17 cellular contexts compared by ENCODE assay signal in the genomic region with DNA sequence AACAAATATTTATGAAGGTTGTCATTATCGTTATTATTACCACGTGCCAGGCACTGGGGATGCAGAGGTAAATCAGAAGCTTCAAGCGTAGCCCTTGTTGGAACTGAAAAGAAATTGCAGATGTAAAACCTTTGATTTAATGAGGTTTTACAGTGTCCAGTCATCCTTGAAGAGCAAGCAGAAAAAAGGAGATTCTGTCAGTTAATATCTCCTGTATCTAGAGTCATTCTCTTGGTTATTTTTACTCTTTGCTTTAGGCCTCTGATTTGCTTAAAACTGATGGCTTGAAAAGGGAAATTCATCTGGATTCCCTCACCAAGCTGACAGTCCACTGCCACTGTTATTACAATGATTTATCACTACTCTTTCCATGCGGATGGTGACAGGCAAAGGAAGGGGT.
DNase-seq lines count a peak whose midpoint lies in the region; ATAC-seq, FAIRE-seq and TF ChIP-seq lines count a peak whose summit lies in the region.
"Had no signal": no experiment of that assay in that cellular context is flagged by ENCODE, and none has a peak within 500 bp of the region (broad histone marks: within the 10 kb centered on the region; RNA-seq: fewer than 3 reads in every experiment).

No MANE protein-coding gene starts in this region.

- peak overlapping the region in 8 of 11 experiments; percentile 8 to 52 (median 38); a peak in 12 of 22 replicates for H3K4me2 ChIP-seq in BLaER1 treated with 17β-estradiol and CSF1 and Interleukin-3, amounts not matched to agents 10 nM and 100 nM
- H3K4me2 ChIP-seq: A549 had no signal

- H3K4me3 ChIP-seq in BLaER1 treated with 17β-estradiol and CSF1 and Interleukin-3, amounts not matched to agents 10 nM and 100 nM, result no peak overlapping the region
- no peak overlapping the region for H3K4me3 ChIP-seq in bronchial epithelial cell (ENCODE audit: low read depth, low read length)
- H3K4me3 ChIP-seq: A549, HAP-1 had no signal

- H3K27me3 Mint-ChIP-seq in mesothelial cell of epicardium (ENCODE audit: low read depth), result no peaks in the 10 kb centered on the region

- no peak overlapping the region for H3K27ac ChIP-seq in BLaER1 treated with 17β-estradiol and CSF1 and Interleukin-3, amounts not matched to agents 10 nM and 100 nM
- H3K27ac ChIP-seq: A549 had no signal

- peaks cover 2 to 16% (median 13%) of the 10 kb centered on the region in 10 experiments; a peak in 15 of 20 replicates for H3K4me1 ChIP-seq in BLaER1 treated with 17β-estradiol and CSF1 and Interleukin-3, amounts not matched to agents 10 nM and 100 nM
- H3K4me1 ChIP-seq: A549, BE2C, Caco-2, HAP-1 had no signal

- H4K20me1 ChIP-seq in BLaER1 treated with 17β-estradiol and CSF1 and Interleukin-3, amounts not matched to agents 10 nM and 100 nM, result no peaks in the 10 kb centered on the region

- intact Hi-C loops in posterior vena cava (cut with DNase I), result no loop called here
- intact Hi-C loops in sciatic nerve (cut with DNase I), result no loop called here

- TF ChIP-seq CTCF in bronchial epithelial cell (IDR thresholded peaks at IDR 0.05; ENCODE audit: insufficient read depth, low read length, severe bottlenecking) (no peak), mesothelial cell of epicardium (IDR thresholded peaks at IDR 0.05; ENCODE audit: unreplicated experiment) (no peak)

- H3K9me3 ChIP-seq in BLaER1 treated with 17β-estradiol and CSF1 and Interleukin-3, amounts not matched to agents 10 nM and 100 nM (replicated peaks in 1 of 11), result no peaks in the 10 kb centered on the region
- H3K9me3 ChIP-seq: A549, BE2C, Caco-2, HAP-1 had no signal

- peak; percentile 18 for FAIRE-seq in bronchial epithelial cell (lab: Jason Lieb, UNC)
- FAIRE-seq: A549, GM19239, H1 had no signal

- DNase-seq in NCI-H526 (lab: John Stamatoyannopoulos, UW) (peak; percentile 96 to 99), bronchial epithelial cell (ENCODE audit: low read depth) (no peak), mesothelial cell of epicardium (ENCODE audit: low spot score in 2 of 2, unreplicated experiment in 2 of 2) (no peak), posterior vena cava (ENCODE audit: low spot score) (no peak), sciatic nerve (ENCODE audit: low spot score) (no peak)
- no peak for DNase-seq in activated CD4-positive, alpha-beta T cell treated with anti-CD3 and anti-CD28 coated beads for 1 hour
- DNase-seq: BE2C; Caco-2; CD8-positive, alpha-beta memory T cell; DND-41; GDM1; HFFc6 had no signal

- H3K27ac Mint-ChIP-seq in mesothelial cell of epicardium, result peak overlapping the region; percentile 57
- H3K27ac Mint-ChIP-seq: CD8-positive, alpha-beta memory T cell; HFFc6 had no signal

- H3K36me3 Mint-ChIP-seq in mesothelial cell of epicardium, result no peaks in the 10 kb centered on the region
- H3K36me3 Mint-ChIP-seq: CD8-positive, alpha-beta memory T cell had no signal

- H3K27me3 ChIP-seq in BLaER1 treated with 17β-estradiol and CSF1 and Interleukin-3, amounts not matched to agents 10 nM and 100 nM, result no peaks in the 10 kb centered on the region
- H3K27me3 ChIP-seq in bronchial epithelial cell (ENCODE audit: control insufficient read depth, insufficient read depth, low read length), result no peaks in the 10 kb centered on the region
- H3K27me3 ChIP-seq: BE2C had no signal

- no peaks in the 10 kb centered on the region for H3K36me3 ChIP-seq in BLaER1 treated with 17β-estradiol and CSF1 and Interleukin-3, amounts not matched to agents 10 nM and 100 nM
- no peaks in the 10 kb centered on the region for H3K36me3 ChIP-seq in bronchial epithelial cell (ENCODE audit: control insufficient read depth, insufficient read depth, low read length)
- H3K36me3 ChIP-seq: BE2C, HAP-1 had no signal

- H3K4me3 Mint-ChIP-seq in mesothelial cell of epicardium, result no peak overlapping the region
- H3K4me3 Mint-ChIP-seq: CD8-positive, alpha-beta memory T cell; HFFc6 had no signal

- no peak for ATAC-seq in sciatic nerve
- ATAC-seq: A549 had no signal

- no peak overlapping the region for H3K9ac ChIP-seq in BLaER1 treated with 17β-estradiol and CSF1 and Interleukin-3, amounts not matched to agents 10 nM and 100 nM

- H3K9me3 Mint-ChIP-seq in mesothelial cell of epicardium, result peaks cover 17% of the 10 kb centered on the region

- peaks cover 25% of the 10 kb centered on the region for H3K4me1 Mint-ChIP-seq in mesothelial cell of epicardium
- H3K4me1 Mint-ChIP-seq: CD8-positive, alpha-beta memory T cell had no signal

Comparison
In these comparisons a context has a peak if more than half of its experiments do, and no peak if none do; other contexts are left out.
1. DNase-seq: peak in NCI-H526 (2 of 2); none in bronchial epithelial cell (single experiment), mesothelial cell of epicardium (0 of 2), activated CD4-positive, alpha-beta T cell treated with anti-CD3 and anti-CD28 coated beads for 1 hour (single experiment), posterior vena cava (single experiment) and sciatic nerve (single experiment).